Comparison of ENCODE assay signal across 18 cellular contexts in the genomic region with DNA sequence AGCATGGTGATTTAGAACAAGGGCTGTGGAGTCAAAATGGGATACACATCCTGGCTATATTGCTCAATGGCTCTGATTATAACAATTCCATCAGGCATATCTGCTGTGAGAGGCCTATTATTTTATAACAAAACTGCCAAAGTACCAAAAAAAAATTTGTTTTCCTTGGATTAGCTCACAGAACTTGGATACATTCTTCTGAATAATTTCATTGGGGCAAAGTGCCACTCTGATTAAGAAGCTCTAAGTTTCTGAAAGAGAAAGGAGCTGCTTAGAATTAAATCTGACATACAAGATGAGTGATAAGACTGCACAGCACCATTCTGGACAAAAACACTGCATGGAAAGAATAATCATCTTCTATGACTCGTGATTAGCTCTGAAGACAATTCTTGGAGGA.
"Had no signal": no experiment of that assay in that cellular context is flagged by ENCODE, and none has a peak within 500 bp of the region (broad histone marks: within the 10 kb centered on the region; RNA-seq: fewer than 3 reads in every experiment).

No MANE protein-coding gene starts in this region.

- H3K79me2 ChIP-seq: hepatocyte had no signal

- H3K4me1 ChIP-seq: colonic mucosa, left ventricle myocardium inferior, lower lobe of right lung, suprapubic skin, thyroid gland had no signal

- ATAC-seq: left cardiac atrium, lower lobe of right lung, natural killer cell, sciatic nerve had no signal

- H3K4me2 ChIP-seq: hepatocyte had no signal

- H3K9me3 ChIP-seq: colonic mucosa, left ventricle myocardium inferior, lower lobe of right lung, suprapubic skin, thyroid gland had no signal

- H3K27ac ChIP-seq: colonic mucosa, dorsolateral prefrontal cortex, hepatocyte, left ventricle myocardium inferior, lower lobe of right lung, suprapubic skin, thyroid gland had no signal

- H3K4me3 ChIP-seq: colonic mucosa, dorsolateral prefrontal cortex, hepatocyte, left ventricle myocardium inferior, lower lobe of right lung, suprapubic skin, thyroid gland had no signal

- DNase-seq: colonic mucosa; dorsolateral prefrontal cortex; effector CD8-positive, alpha-beta T cell; foreskin melanocyte; head of caudate nucleus; kidney; left cardiac atrium; left ventricle myocardium inferior; lower lobe of right lung; natural killer cell; posterior cingulate gyrus; small intestine; stimulated activated CD4-positive, alpha-beta T cell treated with anti-CD3 and anti-CD28 coated beads, Interleukin-12 subunit alpha, Interleukin-12 subunit beta, amount 100 ng/mL, for 4 hours; stimulated activated naive CD4-positive, alpha-beta T cell treated with Interleukin-2 at 50 U/mL for 16 hours; thyroid gland had no signal

- H3K27me3 ChIP-seq: colonic mucosa, dorsolateral prefrontal cortex, hepatocyte, suprapubic skin, thyroid gland had no signal

- H2AFZ ChIP-seq: hepatocyte had no signal
